8 cellular contexts compared by ENCODE assay signal in genomic region chr10:72354356-72355213, GRCh38. TPM values are rescaled to one million over a fixed set of nuclear protein-coding genes. Genes with fewer than 3 reads are reported as not detected.
A peak's percentile ranks its signal among the peaks of the same experiment; 100 is the strongest.
DNase-seq lines count a peak whose midpoint lies in the region; FAIRE-seq and TF ChIP-seq lines count a peak whose summit lies in the region.

TSS of gene DNAJB12 (minus strand) at chr10:72354919. CDS start at chr10:72354897, 22 bp downstream.

- CTCF ChIA-PET in activated naive CD4-positive, alpha-beta T cell treated with anti-CD3 and anti-CD28 coated beads for 36 hours (lab: Charles Lee) = interaction anchor here (0.8 to 1.5 kb wide), 4 partner anchors 12 to 306 kb away, joined by 4 to 5 read pairs (median 4); no protein-coding TSS in a partner anchor

- no peak for FAIRE-seq in frontal cortex (lab: Jason Lieb, UNC)

- peaks cover 10% of the 10 kb centered on the region for H3K36me3 ChIP-seq in neuron (ENCODE audit: insufficient read depth, low read length)

- H3K4me1 Mint-ChIP-seq in HFFc6 (ENCODE audit: low read depth) = peaks cover 36% of the 10 kb centered on the region
- peaks cover 34% of the 10 kb centered on the region for H3K4me1 Mint-ChIP-seq in activated naive CD4-positive, alpha-beta T cell treated with anti-CD3 and anti-CD28 coated beads for 36 hours (ENCODE audit: low read depth)

- H3K9me3 ChIP-seq in neuron (ENCODE audit: low read length) = no peaks in the 10 kb centered on the region

- peaks cover 13% of the 10 kb centered on the region for H3K4me1 ChIP-seq in neuron (ENCODE audit: insufficient read depth, low read length)

- H3K4me3 ChIP-seq in NB4 (ENCODE audit: low read depth, low read length) (peak within 1 kb of the TSS; percentile 96), neuron (ENCODE audit: low read length) (peak within 1 kb of the TSS; percentile 95)

- H3K4me3 Mint-ChIP-seq in HFFc6 = peak within 1 kb of the TSS; percentile 98
- peak within 1 kb of the TSS; percentile 96 for H3K4me3 Mint-ChIP-seq in activated naive CD4-positive, alpha-beta T cell treated with anti-CD3 and anti-CD28 coated beads for 36 hours

- H3K27ac Mint-ChIP-seq in HFFc6 = peak within 1 kb of the TSS; percentile 98
- H3K27ac Mint-ChIP-seq in activated naive CD4-positive, alpha-beta T cell treated with anti-CD3 and anti-CD28 coated beads for 36 hours = peak within 1 kb of the TSS; percentile 97

- DNase-seq in GM04503 (ENCODE audit: low read depth) (peak; percentile 72), HFFc6 (peak; percentile 94), NB4 (ENCODE audit: low read depth) (peak; percentile 98), SK-N-DZ (ENCODE audit: low spot score) (peak; percentile 98), frontal cortex (ENCODE audit: low spot score in 2 of 2) (peak; percentile 89 to 91), stromal cell of bone marrow (ENCODE audit: low read depth) (peak; percentile 86)
- peak; percentile 91 for DNase-seq in activated naive CD4-positive, alpha-beta T cell treated with anti-CD3 and anti-CD28 coated beads for 36 hours

- H3K9me3 Mint-ChIP-seq in HFFc6 = no peaks in the 10 kb centered on the region
- H3K9me3 Mint-ChIP-seq in activated naive CD4-positive, alpha-beta T cell treated with anti-CD3 and anti-CD28 coated beads for 36 hours = no peaks in the 10 kb centered on the region

- peak within 1 kb of the TSS; percentile 66 for H2AFZ ChIP-seq in neuron (ENCODE audit: low read depth, low read length)

- H3K27me3 Mint-ChIP-seq in HFFc6 (ENCODE audit: insufficient read depth) = no peaks in the 10 kb centered on the region; the same call in none of the 2 replicates
- no peaks in the 10 kb centered on the region for H3K27me3 Mint-ChIP-seq in activated naive CD4-positive, alpha-beta T cell treated with anti-CD3 and anti-CD28 coated beads for 36 hours (ENCODE audit: low read depth)

- TF ChIP-seq POLR2A in NB4 (IDR thresholded peaks at IDR 0.05; ENCODE audit: extremely low read depth, insufficient read length) = peak; percentile 91

- H3K27me3 ChIP-seq in neuron (ENCODE audit: insufficient read depth, low read length) = no peaks in the 10 kb centered on the region

- H3K36me3 Mint-ChIP-seq in HFFc6 (ENCODE audit: low read depth) = peaks cover 22% of the 10 kb centered on the region
- H3K36me3 Mint-ChIP-seq in activated naive CD4-positive, alpha-beta T cell treated with anti-CD3 and anti-CD28 coated beads for 36 hours (ENCODE audit: low read depth) = peaks cover 2% of the 10 kb centered on the region

- intact Hi-C loops in activated naive CD4-positive, alpha-beta T cell treated with anti-CD3 and anti-CD28 coated beads for 36 hours (cut with micrococcal nuclease) = loop anchor here (1.0 to 5.0 kb wide), 2 partner anchors 272 to 813 kb away; partner anchors contain the start of genes ECD, FAM149B1 and MICU1

- TF ChIP-seq CTCF in HFFc6 (IDR thresholded peaks at IDR 0.05) (no peak; the same call in 1 of the 2 replicates), NB4 (IDR thresholded peaks at IDR 0.05; ENCODE audit: low read depth, low read length) (no peak)

RNA-seq across cellular contexts. Expression of gene DNAJB12, which starts in this region (rescaled TPM):
- 10 to 100 TPM; 36.3 to 42.5 (median 39.0) TPM for total RNA-seq in HFFc6 (2021; fragmentation: NEBNext Ultra II Directional; extraction: Animal tissue kit (Norgen Biotek cat#: 25700))
- polyA plus RNA-seq in SK-N-DZ (2014; cell fraction: cytosol; rRNA removed) = 17.7 and 18.7 TPM in 2 replicates
- 20.4 and 30.5 TPM in 2 replicates for polyA plus RNA-seq in SK-N-DZ (2014; cell fraction: nucleus; rRNA removed)
- total RNA-seq in activated naive CD4-positive, alpha-beta T cell treated with anti-CD3 and anti-CD28 coated beads for 36 hours = 10 to 100 TPM; 13.7 to 14.1 TPM
- total RNA-seq in frontal cortex = 14.3 TPM

Comparison
In these comparisons a context has a peak if more than half of its experiments do, and no peak if none do; other contexts are left out.
1. Peak in every context shown above with its lines: DNase-seq and H3K4me3 ChIP-seq.